ENCODE assay signal across 8 cellular contexts in the genomic region with DNA sequence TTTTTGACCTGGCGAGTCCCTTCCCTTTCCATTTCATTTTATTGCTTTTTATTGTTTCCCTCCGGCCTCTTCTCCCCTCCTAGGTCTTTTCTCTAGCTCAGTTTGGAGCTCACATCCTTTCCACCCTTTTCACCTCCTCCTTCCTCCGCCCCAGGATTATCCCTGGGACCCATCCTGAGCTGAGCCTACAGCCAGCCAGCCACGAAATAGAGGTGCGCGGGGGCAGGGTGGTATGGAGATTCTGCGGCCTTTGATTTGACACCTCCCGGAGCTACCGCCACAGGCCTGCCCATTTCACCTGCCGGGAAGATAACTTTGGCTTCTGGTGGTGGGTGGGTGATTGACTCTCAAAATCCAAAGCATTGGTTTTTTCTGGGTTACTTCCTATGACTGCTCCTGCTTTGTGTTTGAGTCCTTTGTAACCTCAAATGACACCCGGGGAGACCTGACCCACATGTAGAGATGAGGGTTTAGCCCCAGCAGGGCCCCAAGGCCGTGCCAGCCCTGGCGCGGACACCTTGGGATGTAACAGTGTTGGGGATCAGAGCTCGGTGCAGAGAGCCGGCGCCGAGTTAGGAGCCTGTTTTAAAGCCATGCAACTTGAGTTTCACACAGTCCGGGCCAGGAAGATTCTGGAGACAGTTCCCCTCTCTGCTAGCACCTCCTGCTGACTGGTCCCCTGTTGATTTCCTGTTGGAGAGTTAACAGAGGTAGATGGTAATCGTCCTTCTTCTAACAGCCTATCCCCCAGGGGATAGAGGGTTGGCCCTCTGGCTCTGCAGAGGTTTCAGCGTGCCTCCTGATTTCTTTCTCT. TPM values are rescaled to one million over a fixed set of nuclear protein-coding genes. Genes with fewer than 3 reads are reported as not detected.
DNase-seq lines count a peak whose midpoint lies in the region; ATAC-seq and TF ChIP-seq lines count a peak whose summit lies in the region.

No MANE protein-coding gene starts in this region.

- DNase-seq in BJ (ENCODE audit: low read depth) (no peak), NCI-H460 (ENCODE audit: extremely low read depth, low read depth) (peak; percentile 73), glomerular visceral epithelial cell (ENCODE audit: extremely low spot score) (peak; percentile 74), psoas muscle (no peak), HEK293T (ENCODE audit: extremely low spot score) (no peak), cerebellar nuclear complex (lab: John Stamatoyannopoulos, UW) (no peak)
- peak; percentile 34 for DNase-seq in activated T-helper 9 cell treated with anti-CD3 and anti-CD28 coated beads, Interleukin-2, amount 50 U/mL, for 16 hours (ENCODE audit: low read depth)

- POLR2A ChIA-PET in BJ (lab: Charles Lee) (interaction anchor here (0.8 kb wide), 1 partner anchor 146 kb away, joined by 5 read pairs; no protein-coding TSS in a partner anchor), HEK293T (lab: Yijun Ruan, JAX) (interaction anchor here (0.7 to 1.1 kb wide), 2 partner anchors 12 to 87 kb away, joined by 3 to 4 read pairs; no protein-coding TSS in a partner anchor)

- no peaks in the 10 kb centered on the region for H3K9me3 ChIP-seq in psoas muscle

- peaks cover 34% of the 10 kb centered on the region for H3K4me1 ChIP-seq in psoas muscle

- CTCF ChIA-PET in BJ (lab: Yijun Ruan, JAX) (interaction anchor here (0.7 to 8.2 kb wide), 15 partner anchors 8 to 192 kb away, joined by 3 to 72 read pairs (median 5); no protein-coding TSS in a partner anchor), HEK293T (lab: Yijun Ruan, JAX) (interaction anchor here (0.6 to 1.0 kb wide), 4 partner anchors 144 to 190 kb away, joined by 3 to 4 read pairs (median 3); no protein-coding TSS in a partner anchor)

- 58 to 64% (median 63%) methylated on average over 21 of the region's 21 CpGs for WGBS in psoas muscle, 3 donors

- intact Hi-C loops in psoas muscle (cut with DNase I) = loop anchor here in 1 of 2 donors (5.0 to 10.0 kb wide), 2 partner anchors 144 to 187 kb away; no protein-coding TSS in a partner anchor

- H3K27me3 ChIP-seq in BJ (ENCODE audit: control insufficient read depth, insufficient read depth, low read length) (no peaks in the 10 kb centered on the region), psoas muscle (ENCODE audit: insufficient read depth in 3 of 3, low read length in 2 of 3) (peaks cover 0 to 19% (median 2%) of the 10 kb centered on the region in 3 donors)

- peak; percentile 20 for ATAC-seq in GM19324 (IDR thresholded peaks at IDR 0.05; ENCODE audit: low FRiP score, unreplicated experiment)
- no peak for ATAC-seq in psoas muscle

- peak overlapping the region; percentile 81 for H3K27ac ChIP-seq in psoas muscle

- peak; percentile 55 for TF ChIP-seq CTCF in BJ (IDR thresholded peaks at IDR 0.05; ENCODE audit: insufficient read depth, low read depth, low read length)
- TF ChIP-seq CTCF in psoas muscle (IDR thresholded peaks at IDR 0.05) = no peak

- no peaks in the 10 kb centered on the region for H3K36me3 ChIP-seq in BJ (ENCODE audit: control insufficient read depth, insufficient read depth, low read length)
- H3K36me3 ChIP-seq in psoas muscle (ENCODE audit: insufficient read depth in 1 of 2, low read depth in 1 of 2) = no peaks in the 10 kb centered on the region

- H3K4me3 ChIP-seq in BJ (ENCODE audit: low read depth, low read length) = peak overlapping the region; percentile 71
- H3K4me3 ChIP-seq in psoas muscle = peak overlapping the region; percentile 86

TF ChIP-seq in HEK293T, 16 proteins besides CTCF, POLR2A, EP300 and RAD21:
- TF ChIP-seq NFRKB (IDR thresholded peaks at IDR 0.05) = no peak
- no peak for TF ChIP-seq FOXA1 (IDR thresholded peaks at IDR 0.05)
- TF ChIP-seq ZNF384 (IDR thresholded peaks at IDR 0.05) = no peak
- TF ChIP-seq, protein P1, sequence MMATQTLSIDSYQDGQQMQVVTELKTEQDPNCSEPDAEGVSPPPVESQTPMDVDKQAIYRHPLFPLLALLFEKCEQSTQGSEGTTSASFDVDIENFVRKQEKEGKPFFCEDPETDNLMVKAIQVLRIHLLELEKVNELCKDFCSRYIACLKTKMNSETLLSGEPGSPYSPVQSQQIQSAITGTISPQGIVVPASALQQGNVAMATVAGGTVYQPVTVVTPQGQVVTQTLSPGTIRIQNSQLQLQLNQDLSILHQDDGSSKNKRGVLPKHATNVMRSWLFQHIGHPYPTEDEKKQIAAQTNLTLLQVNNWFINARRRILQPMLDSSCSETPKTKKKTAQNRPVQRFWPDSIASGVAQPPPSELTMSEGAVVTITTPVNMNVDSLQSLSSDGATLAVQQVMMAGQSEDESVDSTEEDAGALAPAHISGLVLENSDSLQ (IDR thresholded peaks at IDR 0.05) = no peak
- TF ChIP-seq L3MBTL2 (conservative IDR thresholded peaks at IDR 0.05) = no peak
- TF ChIP-seq FOXK2 (IDR thresholded peaks at IDR 0.05) = no peak
- no peak for TF ChIP-seq FOXM1 (IDR thresholded peaks at IDR 0.05; ENCODE audit: borderline replicate concordance)

RNA-seq across cellular contexts. Expression of a gene that starts 1.5 kb away (rescaled TPM):
- polyA plus RNA-seq in BJ (2011; rRNA removed) = 30.3 and 30.4 TPM in 2 replicates
- 92.9 and 144 TPM in 2 replicates for polyA minus RNA-seq in BJ (2011; rRNA and poly(A)+ RNA removed)
- total RNA-seq in NCI-H460 (2014; rRNA removed; shearing (Covaris generic)) = 73.6 and 74.9 TPM in 2 replicates
- 26.8 and 31.7 TPM in 2 replicates for polyA plus RNA-seq in NCI-H460 (2014; cell fraction: nucleus; rRNA removed)
- 1 to 10 TPM; 1.3 to 2.9 (median 2.4) TPM for total RNA-seq in psoas muscle
- 10 to 100 TPM in 1 of 3 donors, 1 to 10 TPM in 2; 1.2 to 77.5 (median 1.9) TPM for polyA plus RNA-seq in psoas muscle

Comparison
In these comparisons a context has a peak if more than half of its experiments do, and no peak if none do; other contexts are left out.
1. DNase-seq: peak in NCI-H460 (single experiment), activated T-helper 9 cell treated with anti-CD3 and anti-CD28 coated beads, Interleukin-2, amount 50 U/mL, for 16 hours (single experiment) and glomerular visceral epithelial cell (single experiment); none in BJ (single experiment), psoas muscle (0 of 2), HEK293T (single experiment) and cerebellar nuclear complex (0 of 2).
2. RNA of a gene that starts 1.5 kb away (total RNA-seq): 73.6 to 74.9 TPM in NCI-H460; 1.3 to 2.9 TPM in psoas muscle; every median in the first group is over 10 times any median in the second.